ENCODE assay signal across 13 cellular contexts in genomic region chr1:207814469-207814868, GRCh38.
DNase-seq lines count a peak whose midpoint lies in the region; ATAC-seq and TF ChIP-seq lines count a peak whose summit lies in the region.
"Had no signal": no experiment of that assay in that cellular context is flagged by ENCODE, and none has a peak within 500 bp of the region (broad histone marks: within the 10 kb centered on the region; RNA-seq: fewer than 3 reads in every experiment).

No MANE protein-coding gene starts in this region.

- H3K4me3 ChIP-seq in esophagus muscularis mucosa, result peak overlapping the region in 3 of 4 donors; percentile 21 to 89 (median 34)
- no peak overlapping the region for H3K4me3 ChIP-seq in prostate gland
- no peak overlapping the region for H3K4me3 ChIP-seq in aorta (ENCODE audit: low read length in 2 of 2)
- no peak overlapping the region for H3K4me3 ChIP-seq in HAP-1

- ATAC-seq in stimulated activated naive CD8-positive, alpha-beta T cell treated with anti-CD3 and anti-CD28 coated beads, Interleukin-15, amount 100 ng/mL, for 72 hours, result no peak
- ATAC-seq in aorta (ENCODE audit: low FRiP score) (no peak), GM21447 (IDR thresholded peaks at IDR 0.05; ENCODE audit: unreplicated experiment) (no peak)
- ATAC-seq: left colon, WTC11 had no signal

- peaks cover 67% of the 10 kb centered on the region for H3K4me1 Mint-ChIP-seq in stimulated activated naive CD8-positive, alpha-beta T cell treated with anti-CD3 and anti-CD28 coated beads, Interleukin-15, Interleukin-2, amounts not matched to agents 100 ng/mL and 50 ng/mL, for 24 hours (ENCODE audit: low read depth)
- peaks cover 84% of the 10 kb centered on the region for H3K4me1 Mint-ChIP-seq in stimulated activated naive CD8-positive, alpha-beta T cell treated with anti-CD3 and anti-CD28 coated beads, Interleukin-15, amount 100 ng/mL, for 72 hours

- TF ChIP-seq EP300 in esophagus muscularis mucosa (IDR thresholded peaks at IDR 0.05), result no peak

- peak overlapping the region; percentile 97 to 99 (median 98) for H3K27ac ChIP-seq in esophagus muscularis mucosa (replicated peaks in 1 of 4)
- H3K27ac ChIP-seq in prostate gland, result peak overlapping the region; percentile 68 to 78
- peak overlapping the region; percentile 23 to 74 for H3K27ac ChIP-seq in aorta (ENCODE audit: low read depth in 1 of 2, low read length in 2 of 2)

- no peak overlapping the region for H3K4me3 Mint-ChIP-seq in stimulated activated naive CD8-positive, alpha-beta T cell treated with anti-CD3 and anti-CD28 coated beads, Interleukin-15, Interleukin-2, amounts not matched to agents 100 ng/mL and 50 ng/mL, for 24 hours
- H3K4me3 Mint-ChIP-seq in stimulated activated naive CD8-positive, alpha-beta T cell treated with anti-CD3 and anti-CD28 coated beads, Interleukin-15, amount 100 ng/mL, for 72 hours, result no peak overlapping the region
- H3K4me3 Mint-ChIP-seq: activated T-helper 1 cell treated with anti-CD3 and anti-CD28 coated beads, Interleukin-12 subunit alpha, Interleukin-12 subunit beta, Interleukin-2, Interleukin-4 antibody, amounts not matched to agents 30 ng/mL and 10 ng/mL and 1 ng/mL, durations not matched to agents 14 hours and 24 hours and 36 hours; WTC11 had no signal

- no peak for TF ChIP-seq POLR2A in esophagus muscularis mucosa (IDR thresholded peaks at IDR 0.05; ENCODE audit: low read depth)
- no peak for TF ChIP-seq POLR2A in prostate gland (IDR thresholded peaks at IDR 0.05)

- peaks cover 60% of the 10 kb centered on the region for H3K36me3 Mint-ChIP-seq in stimulated activated naive CD8-positive, alpha-beta T cell treated with anti-CD3 and anti-CD28 coated beads, Interleukin-15, Interleukin-2, amounts not matched to agents 100 ng/mL and 50 ng/mL, for 24 hours (ENCODE audit: low read depth)
- H3K36me3 Mint-ChIP-seq: WTC11 had no signal

- TF ChIP-seq CTCF in esophagus muscularis mucosa (IDR thresholded peaks at IDR 0.05), result no peak
- TF ChIP-seq CTCF in prostate gland (IDR thresholded peaks at IDR 0.05), result no peak

- no peaks in the 10 kb centered on the region for H3K9me3 Mint-ChIP-seq in stimulated activated naive CD8-positive, alpha-beta T cell treated with anti-CD3 and anti-CD28 coated beads, Interleukin-15, Interleukin-2, amounts not matched to agents 100 ng/mL and 50 ng/mL, for 24 hours
- no peaks in the 10 kb centered on the region for H3K9me3 Mint-ChIP-seq in stimulated activated naive CD8-positive, alpha-beta T cell treated with anti-CD3 and anti-CD28 coated beads, Interleukin-15, amount 100 ng/mL, for 72 hours
- H3K9me3 Mint-ChIP-seq: activated T-helper 1 cell treated with anti-CD3 and anti-CD28 coated beads, Interleukin-12 subunit alpha, Interleukin-12 subunit beta, Interleukin-2, Interleukin-4 antibody, amounts not matched to agents 30 ng/mL and 10 ng/mL and 1 ng/mL, durations not matched to agents 14 hours and 24 hours and 36 hours had no signal

- peaks cover 64 to 98% (median 91%) of the 10 kb centered on the region in 4 donors for H3K36me3 ChIP-seq in esophagus muscularis mucosa
- peaks cover 3 to 42% of the 10 kb centered on the region in 2 donors for H3K36me3 ChIP-seq in prostate gland
- H3K36me3 ChIP-seq in aorta (ENCODE audit: control insufficient read depth in 1 of 2, insufficient read depth in 2 of 2, low read length in 1 of 2), result peaks cover 2 to 11% of the 10 kb centered on the region in 2 donors
- H3K36me3 ChIP-seq in HAP-1 (replicated peaks), result peaks cover 25% of the 10 kb centered on the region

- intact Hi-C loops in esophagus muscularis mucosa (cut with DNase I), result loop anchor here (5.0 to 10.0 kb wide), 2 partner anchors 50 to 148 kb away; no protein-coding TSS in a partner anchor
- intact Hi-C loops in prostate gland (cut with DNase I), result loop anchor here (10.0 kb wide), 1 partner anchor 50 kb away; no protein-coding TSS in a partner anchor
- intact Hi-C loops in aorta (cut with DNase I), result loop anchor here in 1 of 2 donors (10.0 kb wide), 1 partner anchor 410 kb away; no protein-coding TSS in a partner anchor

- H3K9me3 ChIP-seq in esophagus muscularis mucosa (no peaks in the 10 kb centered on the region), prostate gland (no peaks in the 10 kb centered on the region), aorta (ENCODE audit: control insufficient read depth, low read length) (no peaks in the 10 kb centered on the region), HAP-1 (no peaks in the 10 kb centered on the region)

- 66% methylated on average over 4 of the region's 4 CpGs for WGBS in esophagus muscularis mucosa
- WGBS in prostate gland, result 62% methylated on average over 4 of the region's 4 CpGs
- 2 to 8% methylated on average over 4 of the region's 4 CpGs for WGBS in aorta, 2 donors

- no peak for DNase-seq in stimulated activated naive CD8-positive, alpha-beta T cell treated with anti-CD3 and anti-CD28 coated beads, Interleukin-15, amount 100 ng/mL, for 72 hours
- DNase-seq in esophagus muscularis mucosa (ENCODE audit: extremely low spot score) (no peak), prostate gland (ENCODE audit: low spot score) (no peak), aorta (peak in 1 of 2 donors; percentile 47), SHP77 (lab: John Stamatoyannopoulos, UW) (no peak), HAP-1 (ENCODE audit: low spot score in 2 of 2) (no peak)
- DNase-seq: DMS79, left colon, NCI-H226 had no signal

- H3K27ac Mint-ChIP-seq in stimulated activated naive CD8-positive, alpha-beta T cell treated with anti-CD3 and anti-CD28 coated beads, Interleukin-15, Interleukin-2, amounts not matched to agents 100 ng/mL and 50 ng/mL, for 24 hours, result peak overlapping the region; percentile 43
- H3K27ac Mint-ChIP-seq in stimulated activated naive CD8-positive, alpha-beta T cell treated with anti-CD3 and anti-CD28 coated beads, Interleukin-15, amount 100 ng/mL, for 72 hours, result peak overlapping the region in 1 of 2 donors; percentile 60
- H3K27ac Mint-ChIP-seq: activated T-helper 1 cell treated with anti-CD3 and anti-CD28 coated beads, Interleukin-12 subunit alpha, Interleukin-12 subunit beta, Interleukin-2, Interleukin-4 antibody, amounts not matched to agents 30 ng/mL and 10 ng/mL and 1 ng/mL, durations not matched to agents 14 hours and 24 hours and 36 hours; WTC11 had no signal

- H3K27me3 ChIP-seq in esophagus muscularis mucosa (no peaks in the 10 kb centered on the region), prostate gland (replicated peaks; ENCODE audit: insufficient read depth) (no peaks in the 10 kb centered on the region), aorta (ENCODE audit: control insufficient read depth in 1 of 2, insufficient read depth in 2 of 2, low read length in 1 of 2) (no peaks in the 10 kb centered on the region), HAP-1 (ENCODE audit: low read depth) (no peaks in the 10 kb centered on the region)

- no peaks in the 10 kb centered on the region for H3K27me3 Mint-ChIP-seq in stimulated activated naive CD8-positive, alpha-beta T cell treated with anti-CD3 and anti-CD28 coated beads, Interleukin-15, Interleukin-2, amounts not matched to agents 100 ng/mL and 50 ng/mL, for 24 hours
- no peaks in the 10 kb centered on the region for H3K27me3 Mint-ChIP-seq in stimulated activated naive CD8-positive, alpha-beta T cell treated with anti-CD3 and anti-CD28 coated beads, Interleukin-15, amount 100 ng/mL, for 72 hours

- in situ Hi-C loops in HAP-1 (cut with MboI; ENCODE audit: low sequenced_read_pairs), result no loop called here

- H3K4me1 ChIP-seq in esophagus muscularis mucosa (peaks cover 94 to 100% (median 100%) of the 10 kb centered on the region in 4 donors), prostate gland (replicated peaks) (peaks cover 44% of the 10 kb centered on the region), aorta (ENCODE audit: control insufficient read depth in 1 of 2, insufficient read depth in 2 of 2, low read length in 2 of 2) (peaks cover 4 to 5% of the 10 kb centered on the region in 2 donors), HAP-1 (no peaks in the 10 kb centered on the region)

Comparison
In these comparisons a context has a peak if more than half of its experiments do, and no peak if none do; other contexts are left out.
1. H3K27ac ChIP-seq: peak in every context shown above with its lines; median percentile 98 in esophagus muscularis mucosa; 73 in prostate gland; 48 in aorta.
2. H3K4me3 ChIP-seq: peak in esophagus muscularis mucosa (3 of 4); none in prostate gland (0 of 2), aorta (0 of 2) and HAP-1 (single experiment).